21 cellular contexts compared by ENCODE assay signal in genomic region chr1:217493290-217493689, GRCh38.
DNase-seq lines count a peak whose midpoint lies in the region; ATAC-seq, FAIRE-seq and TF ChIP-seq lines count a peak whose summit lies in the region.
"Had no signal": no experiment of that assay in that cellular context is flagged by ENCODE, and none has a peak within 500 bp of the region (broad histone marks: within the 10 kb centered on the region; RNA-seq: fewer than 3 reads in every experiment).

No MANE protein-coding gene starts in this region.

- no peaks in the 10 kb centered on the region for H3K27me3 Mint-ChIP-seq in T-helper 17 cell
- H3K27me3 Mint-ChIP-seq: naive thymus-derived CD8-positive, alpha-beta T cell; stimulated activated naive CD8-positive, alpha-beta T cell treated with anti-CD3 and anti-CD28 coated beads, Interleukin-15, Interleukin-2, amounts not matched to agents 100 ng/mL and 50 ng/mL, for 24 hours had no signal

- peaks cover 0 to 6% of the 10 kb centered on the region in 2 experiments for H3K36me3 ChIP-seq in keratinocyte (ENCODE audit: control insufficient read depth in 2 of 2, extremely low read depth in 1 of 2, insufficient read depth in 2 of 2, low read length in 2 of 2)
- H3K36me3 ChIP-seq in tibial nerve = peaks cover 0 to 25% (median 0%) of the 10 kb centered on the region in 3 donors

- no peak overlapping the region for H3K4me3 ChIP-seq in keratinocyte (ENCODE audit: control insufficient read depth in 2 of 3, extremely low read depth in 1 of 3, insufficient read depth in 2 of 3, low read depth in 1 of 3, low read length in 3 of 3)
- H3K4me3 ChIP-seq in tibial nerve = no peak overlapping the region

- H3K27ac Mint-ChIP-seq in T-helper 17 cell = peak overlapping the region; percentile 24
- H3K27ac Mint-ChIP-seq: naive thymus-derived CD8-positive, alpha-beta T cell; stimulated activated naive CD8-positive, alpha-beta T cell treated with anti-CD3 and anti-CD28 coated beads, Interleukin-15, Interleukin-2, amounts not matched to agents 100 ng/mL and 50 ng/mL, for 24 hours; T-helper 1 cell treated with Interleukin-12 subunit alpha and Interleukin-12 subunit beta and Interleukin-4 antibody, amounts not matched to agents 30 μg/mL and 1 μg/mL, for 36 hours had no signal

- peaks cover 6% of the 10 kb centered on the region for H3K36me3 Mint-ChIP-seq in T-helper 17 cell (ENCODE audit: low read depth)

- H4K20me1 ChIP-seq in keratinocyte (ENCODE audit: control insufficient read depth, extremely low read depth, insufficient read depth, low read length) = no peaks in the 10 kb centered on the region

- no peak overlapping the region for H3K4me2 ChIP-seq in keratinocyte (ENCODE audit: control insufficient read depth, extremely low read depth, insufficient read depth, low read depth, low read length)

- no peak for TF ChIP-seq EP300 in tibial nerve (IDR thresholded peaks at IDR 0.05)

- H3K27ac ChIP-seq in keratinocyte (ENCODE audit: control insufficient read depth, insufficient read depth, low read length) = no peak overlapping the region
- H3K27ac ChIP-seq in tibial nerve = no peak overlapping the region
- H3K27ac ChIP-seq: VCaP had no signal

- H3K27me3 ChIP-seq in keratinocyte (ENCODE audit: control insufficient read depth, extremely low read depth, insufficient read depth, low read length) (no peaks in the 10 kb centered on the region), tibial nerve (no peaks in the 10 kb centered on the region)

- no peak overlapping the region for H2AFZ ChIP-seq in keratinocyte (ENCODE audit: control insufficient read depth, low read length)

- no peak overlapping the region for H3K4me3 Mint-ChIP-seq in T-helper 17 cell
- H3K4me3 Mint-ChIP-seq: naive thymus-derived CD8-positive, alpha-beta T cell; stimulated activated naive CD8-positive, alpha-beta T cell treated with anti-CD3 and anti-CD28 coated beads, Interleukin-15, Interleukin-2, amounts not matched to agents 100 ng/mL and 50 ng/mL, for 24 hours; T-helper 1 cell treated with Interleukin-12 subunit alpha and Interleukin-12 subunit beta and Interleukin-4 antibody, amounts not matched to agents 30 μg/mL and 1 μg/mL, for 36 hours had no signal

- no peak for TF ChIP-seq POLR2A in tibial nerve (IDR thresholded peaks at IDR 0.05)

- TF ChIP-seq CTCF in keratinocyte (optimal IDR thresholded peaks at IDR 0.05 in 1 of 3, IDR thresholded peaks at IDR 0.05 in 1 of 3, conservative IDR thresholded peaks at IDR 0.05 in 1 of 3; ENCODE audit: extremely low read depth in 1 of 3, insufficient read depth in 2 of 3, low read length in 3 of 3) (no peak), GM10266 (IDR thresholded peaks at IDR 0.05; ENCODE audit: control insufficient read depth, insufficient read depth, low read depth, missing control alignments) (no peak), tibial nerve (IDR thresholded peaks at IDR 0.05) (no peak)

- H3K79me2 ChIP-seq in keratinocyte (ENCODE audit: control insufficient read depth, insufficient read depth, low read length) = no peaks in the 10 kb centered on the region

- no peak overlapping the region for H3K9ac ChIP-seq in keratinocyte (ENCODE audit: control insufficient read depth, extremely low read depth, insufficient read depth, low read length)

- H3K9me3 ChIP-seq in T-helper 17 cell (ENCODE audit: control insufficient read depth, low read length, poor library complexity, severe bottlenecking) (no peaks in the 10 kb centered on the region), keratinocyte (ENCODE audit: control insufficient read depth, low read depth, low read length) (no peaks in the 10 kb centered on the region), tibial nerve (no peaks in the 10 kb centered on the region)

- DNase-seq in EH (ENCODE audit: low read depth) = peak; percentile 69
- DNase-seq in HuH-7.5 (ENCODE audit: low spot score) = peak; percentile 19
- no peak for DNase-seq in T-helper 17 cell
- DNase-seq in keratinocyte (ENCODE audit: low read depth, low spot score) = no peak
- DNase-seq in GM10266 (ENCODE audit: extremely low spot score) = no peak
- no peak for DNase-seq in tibial nerve (ENCODE audit: low spot score in 2 of 2)
- DNase-seq: activated CD8-positive, alpha-beta memory T cell treated with anti-CD3 and anti-CD28 coated beads, Interleukin-2, amount 50 U/mL, for 48 hours; activated gamma-delta T cell; AML-193; effector memory CD4-positive, alpha-beta T cell; hippocampal formation; mesendoderm; naive thymus-derived CD8-positive, alpha-beta T cell; NCI-H1105 treated with DMSO at 0.1 percent for 48 hours; posterior cingulate gyrus; trophoblast cell had no signal

- FAIRE-seq in keratinocyte (lab: Jason Lieb, UNC) = peak; percentile 88
- FAIRE-seq: H1 had no signal

- no peaks in the 10 kb centered on the region for H3K9me1 ChIP-seq in keratinocyte (ENCODE audit: control insufficient read depth, extremely low read depth, insufficient read depth, low read length)

- ATAC-seq in T-helper 17 cell = no peak
- ATAC-seq in GM18870 (IDR thresholded peaks at IDR 0.05; ENCODE audit: unreplicated experiment) = no peak
- ATAC-seq: naive thymus-derived CD8-positive, alpha-beta T cell had no signal

- no peaks in the 10 kb centered on the region for H3K4me1 Mint-ChIP-seq in T-helper 17 cell
- H3K4me1 Mint-ChIP-seq: naive thymus-derived CD8-positive, alpha-beta T cell had no signal

- H3K4me1 ChIP-seq in keratinocyte (ENCODE audit: control insufficient read depth, extremely low read depth, insufficient read depth, low read length) = peaks cover 9% of the 10 kb centered on the region
- H3K4me1 ChIP-seq in tibial nerve = no peaks in the 10 kb centered on the region

- WGBS in tibial nerve, 2 donors = 97 to 100% methylated on average over 1 of the region's 1 CpG

- dilution Hi-C loops in keratinocyte (cut with MboI; ENCODE audit: extremely low pct_ligation_motif_present, low sequenced_read_pairs) = no loop called here

Comparison
In these comparisons a context has a peak if more than half of its experiments do, and no peak if none do; other contexts are left out.
1. DNase-seq: peak in EH (single experiment) and HuH-7.5 (single experiment); none in T-helper 17 cell (0 of 3), keratinocyte (single experiment), GM10266 (single experiment) and tibial nerve (0 of 2).